Comparison of ENCODE assay signal across 8 cellular contexts in the genomic region with DNA sequence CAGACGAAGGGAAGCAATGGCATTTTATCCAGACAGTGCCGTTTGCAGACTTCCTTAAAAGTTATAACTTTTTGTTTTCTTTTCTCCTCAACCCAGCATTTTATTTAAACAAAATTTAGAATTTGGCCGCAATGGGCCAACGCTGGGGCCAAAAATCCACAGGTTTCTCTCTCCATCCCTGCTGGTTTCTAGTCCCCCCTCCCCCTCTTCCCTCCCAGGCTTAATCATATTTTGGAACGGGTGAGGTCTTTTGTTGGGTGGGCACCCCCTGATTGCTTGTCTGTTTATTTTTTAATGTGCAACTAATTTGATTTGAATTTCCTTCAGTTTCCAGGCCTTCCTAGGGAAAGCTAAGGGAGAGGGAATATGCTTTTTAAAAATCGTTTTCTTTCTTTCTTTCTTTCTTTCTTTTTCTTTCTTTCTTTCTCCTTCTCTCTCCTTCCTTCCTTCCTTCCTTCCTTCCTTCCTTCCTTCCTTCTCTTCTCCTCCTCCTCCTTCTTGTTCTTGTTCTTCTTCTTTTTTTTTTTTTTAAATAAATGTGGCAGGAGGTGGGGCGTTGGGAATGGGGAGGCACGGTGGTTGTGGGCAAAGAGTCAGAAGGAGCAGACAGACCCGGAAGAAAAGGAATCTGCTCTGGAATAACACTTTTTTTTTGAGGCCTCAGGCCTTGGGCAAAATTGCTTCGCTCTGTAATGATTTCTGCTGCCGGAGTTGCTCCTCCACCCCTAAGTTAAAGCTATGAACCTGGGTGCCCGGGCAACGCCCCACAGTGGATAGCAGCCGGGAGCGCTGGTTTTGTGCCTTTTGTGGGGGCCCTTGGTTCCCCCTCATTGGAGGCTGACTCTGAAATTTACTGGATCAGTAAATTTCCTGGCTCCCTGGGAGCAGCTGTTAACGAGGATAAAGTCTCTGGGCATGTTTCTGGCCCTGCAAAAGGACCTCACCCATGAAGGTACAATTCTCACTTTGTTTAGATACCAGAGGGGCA. TPM values are rescaled to one million over a fixed set of nuclear protein-coding genes. Genes with fewer than 3 reads are reported as not detected.
DNase-seq lines count a peak whose midpoint lies in the region; ATAC-seq and TF ChIP-seq lines count a peak whose summit lies in the region.

No MANE protein-coding gene starts in this region.

- TF ChIP-seq POLR2A in gastrocnemius medialis (IDR thresholded peaks at IDR 0.05): no peak

- H3K27ac Mint-ChIP-seq in activated T-helper 1 cell treated with anti-CD3 and anti-CD28 coated beads, Interleukin-12 subunit alpha, Interleukin-12 subunit beta, Interleukin-2, Interleukin-4 antibody, amounts not matched to agents 30 ng/mL and 10 ng/mL and 1 ng/mL, durations not matched to agents 14 hours and 24 hours and 36 hours: peak overlapping the region; percentile 70

- peak overlapping the region; percentile 85 for H3K4me3 Mint-ChIP-seq in activated T-helper 1 cell treated with anti-CD3 and anti-CD28 coated beads, Interleukin-12 subunit alpha, Interleukin-12 subunit beta, Interleukin-2, Interleukin-4 antibody, amounts not matched to agents 30 ng/mL and 10 ng/mL and 1 ng/mL, durations not matched to agents 14 hours and 24 hours and 36 hours

- H3K36me3 Mint-ChIP-seq in activated T-helper 1 cell treated with anti-CD3 and anti-CD28 coated beads, Interleukin-12 subunit alpha, Interleukin-12 subunit beta, Interleukin-2, Interleukin-4 antibody, amounts not matched to agents 30 ng/mL and 10 ng/mL and 1 ng/mL, durations not matched to agents 14 hours and 24 hours and 36 hours (ENCODE audit: low read depth): peaks cover 2% of the 10 kb centered on the region

- H3K9me3 Mint-ChIP-seq in activated T-helper 1 cell treated with anti-CD3 and anti-CD28 coated beads, Interleukin-12 subunit alpha, Interleukin-12 subunit beta, Interleukin-2, Interleukin-4 antibody, amounts not matched to agents 30 ng/mL and 10 ng/mL and 1 ng/mL, durations not matched to agents 14 hours and 24 hours and 36 hours: no peaks in the 10 kb centered on the region

- H3K27me3 ChIP-seq in AG04450 (ENCODE audit: control insufficient read depth, insufficient read depth, low read length) (no peaks in the 10 kb centered on the region), HL-60 (ENCODE audit: insufficient read depth, poor library complexity, severe bottlenecking) (no peaks in the 10 kb centered on the region), right cardiac atrium (ENCODE audit: control insufficient read depth, insufficient read depth) (no peaks in the 10 kb centered on the region), gastrocnemius medialis (no peaks in the 10 kb centered on the region)

- POLR2A ChIA-PET in AG04450 (lab: Yijun Ruan, JAX): interaction anchor here (0.6 to 1.6 kb wide), 10 partner anchors 24 to 291 kb away, joined by 3 to 5 read pairs (median 4); no protein-coding TSS in a partner anchor

- CTCF ChIA-PET in AG04450 (lab: Charles Lee): interaction anchor here (0.8 to 2.6 kb wide), 5 partner anchors 99 to 436 kb away, joined by 3 to 9 read pairs (median 4); no protein-coding TSS in a partner anchor

- ATAC-seq in right cardiac atrium (no peak), gastrocnemius medialis (no peak), HG03571 (IDR thresholded peaks at IDR 0.05; ENCODE audit: unreplicated experiment) (no peak)

- H3K9me3 ChIP-seq in AG04450 (ENCODE audit: control insufficient read depth, insufficient read depth, low read length) (no peaks in the 10 kb centered on the region; the same call in 1 of the 2 replicates), right cardiac atrium (ENCODE audit: control insufficient read depth, low read length) (no peaks in the 10 kb centered on the region), gastrocnemius medialis (no peaks in the 10 kb centered on the region)

- peak overlapping the region; percentile 79 for H3K4me3 ChIP-seq in AG04450 (ENCODE audit: low read depth, low read length)
- peak overlapping the region; percentile 79 for H3K4me3 ChIP-seq in HL-60 (replicated peaks; ENCODE audit: insufficient read depth, low read length)
- H3K4me3 ChIP-seq in right cardiac atrium (ENCODE audit: low read length): peak overlapping the region; percentile 86
- peak overlapping the region; percentile 94 to 100 (median 98) for H3K4me3 ChIP-seq in gastrocnemius medialis

- peak overlapping the region; percentile 84 for H3K27ac ChIP-seq in AG04450 (ENCODE audit: low read depth, low read length)
- H3K27ac ChIP-seq in HL-60 (replicated peaks): peak overlapping the region; percentile 94
- H3K27ac ChIP-seq in right cardiac atrium (ENCODE audit: low read length): peak overlapping the region; percentile 96
- peak overlapping the region; percentile 99 to 100 (median 99) for H3K27ac ChIP-seq in gastrocnemius medialis

- DNase-seq in AG04450 (ENCODE audit: low read depth, low spot score): no peak
- peak in 1 of 2 experiments; percentile 50 for DNase-seq in HL-60 (ENCODE audit: low read depth in 1 of 2, low spot score in 1 of 2)
- DNase-seq in activated T-helper 1 cell treated with anti-CD3 and anti-CD28 coated beads, Interleukin-12 subunit alpha, Interleukin-12 subunit beta, Interleukin-2, Interleukin-4 antibody, amounts not matched to agents 30 ng/mL and 10 ng/mL and 1 ng/mL, durations not matched to agents 14 hours and 24 hours and 36 hours (ENCODE audit: low spot score): no peak
- no peak for DNase-seq in right cardiac atrium
- no peak for DNase-seq in gastrocnemius medialis
- no peak for DNase-seq in NCI-H1436 treated with DMSO at 0.1 percent for 48 hours (lab: John Stamatoyannopoulos, UW)
- no peak for DNase-seq in stimulated activated naive CD4-positive, alpha-beta T cell treated with Interleukin-2 at 50 U/mL for 16 hours (lab: John Stamatoyannopoulos, UW)

- TF ChIP-seq CTCF in AG04450 (IDR thresholded peaks at IDR 0.05; ENCODE audit: low read depth, low read length) (no peak), HL-60 (IDR thresholded peaks at IDR 0.05; ENCODE audit: insufficient read depth, low read length) (no peak), gastrocnemius medialis (IDR thresholded peaks at IDR 0.05 in 4 of 5, conservative IDR thresholded peaks at IDR 0.05 in 1 of 5) (peak in 1 of 5 experiments; percentile 7)

- in situ Hi-C loops in gastrocnemius medialis (cut with MboI; ENCODE audit: low sequenced_read_pairs in 4 of 4): loop anchor here in 3 of 4 donors (10.0 to 25.0 kb wide), 3 partner anchors 271 to 446 kb away; no protein-coding TSS in a partner anchor

- intact Hi-C loops in activated T-helper 1 cell treated with anti-CD3 and anti-CD28 coated beads, Interleukin-12 subunit alpha, Interleukin-12 subunit beta, Interleukin-2, Interleukin-4 antibody, amounts not matched to agents 30 ng/mL and 10 ng/mL and 1 ng/mL, durations not matched to agents 14 hours and 24 hours and 36 hours (cut with micrococcal nuclease): loop anchor here (2.0 to 10.0 kb wide), 2 partner anchors 16 to 94 kb away; no protein-coding TSS in a partner anchor
- intact Hi-C loops in right cardiac atrium (cut with DNase I) (loop anchor here in 3 of 4 donors (10.0 kb wide), 5 partner anchors 164 to 294 kb away; no protein-coding TSS in a partner anchor), gastrocnemius medialis (cut with DNase I; ENCODE audit: low total_unique reads) (loop anchor here (2.0 to 5.0 kb wide), 4 partner anchors 34 to 236 kb away; no protein-coding TSS in a partner anchor)

- 9% methylated on average over 16 of the region's 16 CpGs for WGBS in right cardiac atrium

- H3K4me1 Mint-ChIP-seq in activated T-helper 1 cell treated with anti-CD3 and anti-CD28 coated beads, Interleukin-12 subunit alpha, Interleukin-12 subunit beta, Interleukin-2, Interleukin-4 antibody, amounts not matched to agents 30 ng/mL and 10 ng/mL and 1 ng/mL, durations not matched to agents 14 hours and 24 hours and 36 hours (ENCODE audit: low read depth): peaks cover 31% of the 10 kb centered on the region

- H3K4me1 ChIP-seq in right cardiac atrium (ENCODE audit: control insufficient read depth, insufficient read depth, low read length): peaks cover 12% of the 10 kb centered on the region
- peaks cover 43 to 52% of the 10 kb centered on the region in 2 donors for H3K4me1 ChIP-seq in gastrocnemius medialis

- H3K36me3 ChIP-seq in gastrocnemius medialis: no peaks in the 10 kb centered on the region

- H3K27me3 Mint-ChIP-seq in activated T-helper 1 cell treated with anti-CD3 and anti-CD28 coated beads, Interleukin-12 subunit alpha, Interleukin-12 subunit beta, Interleukin-2, Interleukin-4 antibody, amounts not matched to agents 30 ng/mL and 10 ng/mL and 1 ng/mL, durations not matched to agents 14 hours and 24 hours and 36 hours (ENCODE audit: insufficient read depth): peaks cover 13% of the 10 kb centered on the region

RNA-seq across cellular contexts. Expression of a gene that starts 1.9 kb away (rescaled TPM):
- polyA plus RNA-seq in AG04450 (2011; rRNA removed) (39.5 and 59.0 TPM in 2 replicates), right cardiac atrium (15.8 TPM)
- 152 and 170 TPM in 2 replicates for polyA minus RNA-seq in AG04450 (2011; rRNA and poly(A)+ RNA removed)
- total RNA-seq in activated T-helper 1 cell treated with anti-CD3 and anti-CD28 coated beads, Interleukin-12 subunit alpha, Interleukin-12 subunit beta, Interleukin-2, Interleukin-4 antibody, amounts not matched to agents 30 ng/mL and 10 ng/mL and 1 ng/mL, durations not matched to agents 14 hours and 24 hours and 36 hours: 29.0 and 31.5 TPM in 2 replicates
- total RNA-seq in right cardiac atrium (100 to 1,000 TPM in 1 of 4 donors, 10 to 100 TPM in 3; 82.9 to 117 (median 84.9) TPM), gastrocnemius medialis (100 to 1,000 TPM in 1 of 4 donors, 10 to 100 TPM in 3; 42.5 to 110 (median 74.2) TPM)
